ENCODE assay signal across 2 cellular contexts in genomic region chr5:39500656-39501295, GRCh38.
TF ChIP-seq lines count a peak whose summit lies in the region.

No MANE protein-coding gene starts in this region.

TF ChIP-seq in SK-N-SH, 30 proteins besides CTCF, POLR2A, EP300 and RAD21 (continued from another document):
- TF ChIP-seq FOXJ3 (CRISPR knock-in tag; IDR thresholded peaks at IDR 0.05) (no peak), RFX5 (IDR thresholded peaks at IDR 0.05; ENCODE audit: low read length) (no peak), EZH2phosphoT487 (IDR thresholded peaks at IDR 0.05; ENCODE audit: borderline replicate concordance, low read depth) (no peak), REST (IDR thresholded peaks at IDR 0.05; ENCODE audit: low read depth, low read length) (no peak), MXI1 (IDR thresholded peaks at IDR 0.05; ENCODE audit: low read depth, low read length) (no peak), CHD2 (IDR thresholded peaks at IDR 0.05; ENCODE audit: low read length, partially characterized antibody) (no peak), SIN3A (IDR thresholded peaks at IDR 0.05; ENCODE audit: borderline replicate concordance, low read depth, low read length) (no peak), MEF2A (IDR thresholded peaks at IDR 0.05; ENCODE audit: borderline replicate concordance, low read depth) (no peak), PBX3 (IDR thresholded peaks at IDR 0.05) (no peak), NRF1 (IDR thresholded peaks at IDR 0.05; ENCODE audit: low read depth, low read length) (no peak), JUND (IDR thresholded peaks at IDR 0.05) (no peak), TCF12 (IDR thresholded peaks at IDR 0.05) (no peak), YY1 (IDR thresholded peaks at IDR 0.05; ENCODE audit: low read depth) (no peak)
- TF ChIP-seq, protein P1, sequence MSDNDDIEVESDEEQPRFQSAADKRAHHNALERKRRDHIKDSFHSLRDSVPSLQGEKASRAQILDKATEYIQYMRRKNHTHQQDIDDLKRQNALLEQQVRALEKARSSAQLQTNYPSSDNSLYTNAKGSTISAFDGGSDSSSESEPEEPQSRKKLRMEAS (IDR thresholded peaks at IDR 0.05; ENCODE audit: low read depth): no peak

TF ChIP-seq in SK-N-SH treated with all-trans-retinoic acid at 6 μM for 48 hours, 23 proteins besides CTCF, POLR2A, EP300 and RAD21:
- TF ChIP-seq TOX (CRISPR knock-in tag; IDR thresholded peaks at IDR 0.05; ENCODE audit: borderline replicate concordance): no peak
- no peak for TF ChIP-seq BACH2 (CRISPR knock-in tag; IDR thresholded peaks at IDR 0.05; ENCODE audit: borderline replicate concordance)
- no peak for TF ChIP-seq ZNF565 (CRISPR knock-in tag; conservative IDR thresholded peaks at IDR 0.05; ENCODE audit: low read depth)
- no peak for TF ChIP-seq RARB (CRISPR knock-in tag; IDR thresholded peaks at IDR 0.05)
- TF ChIP-seq ZFP3 (CRISPR knock-in tag; IDR thresholded peaks at IDR 0.05): no peak
- no peak for TF ChIP-seq ISL1 (CRISPR knock-in tag; IDR thresholded peaks at IDR 0.05)
- TF ChIP-seq, protein P2, sequence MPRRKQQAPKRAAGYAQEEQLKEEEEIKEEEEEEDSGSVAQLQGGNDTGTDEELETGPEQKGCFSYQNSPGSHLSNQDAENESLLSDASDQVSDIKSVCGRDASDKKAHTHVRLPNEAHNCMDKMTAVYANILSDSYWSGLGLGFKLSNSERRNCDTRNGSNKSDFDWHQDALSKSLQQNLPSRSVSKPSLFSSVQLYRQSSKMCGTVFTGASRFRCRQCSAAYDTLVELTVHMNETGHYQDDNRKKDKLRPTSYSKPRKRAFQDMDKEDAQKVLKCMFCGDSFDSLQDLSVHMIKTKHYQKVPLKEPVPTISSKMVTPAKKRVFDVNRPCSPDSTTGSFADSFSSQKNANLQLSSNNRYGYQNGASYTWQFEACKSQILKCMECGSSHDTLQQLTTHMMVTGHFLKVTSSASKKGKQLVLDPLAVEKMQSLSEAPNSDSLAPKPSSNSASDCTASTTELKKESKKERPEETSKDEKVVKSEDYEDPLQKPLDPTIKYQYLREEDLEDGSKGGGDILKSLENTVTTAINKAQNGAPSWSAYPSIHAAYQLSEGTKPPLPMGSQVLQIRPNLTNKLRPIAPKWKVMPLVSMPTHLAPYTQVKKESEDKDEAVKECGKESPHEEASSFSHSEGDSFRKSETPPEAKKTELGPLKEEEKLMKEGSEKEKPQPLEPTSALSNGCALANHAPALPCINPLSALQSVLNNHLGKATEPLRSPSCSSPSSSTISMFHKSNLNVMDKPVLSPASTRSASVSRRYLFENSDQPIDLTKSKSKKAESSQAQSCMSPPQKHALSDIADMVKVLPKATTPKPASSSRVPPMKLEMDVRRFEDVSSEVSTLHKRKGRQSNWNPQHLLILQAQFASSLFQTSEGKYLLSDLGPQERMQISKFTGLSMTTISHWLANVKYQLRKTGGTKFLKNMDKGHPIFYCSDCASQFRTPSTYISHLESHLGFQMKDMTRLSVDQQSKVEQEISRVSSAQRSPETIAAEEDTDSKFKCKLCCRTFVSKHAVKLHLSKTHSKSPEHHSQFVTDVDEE (CRISPR knock-in tag; IDR thresholded peaks at IDR 0.05): no peak
- TF ChIP-seq SNAI2 (CRISPR knock-in tag; IDR thresholded peaks at IDR 0.05): no peak
- TF ChIP-seq ZFP30 (CRISPR knock-in tag; IDR thresholded peaks at IDR 0.05): no peak
- TF ChIP-seq ARNTL (CRISPR knock-in tag; IDR thresholded peaks at IDR 0.05; ENCODE audit: borderline replicate concordance, low read depth): no peak
- TF ChIP-seq ZNF8 (CRISPR knock-in tag; IDR thresholded peaks at IDR 0.05): no peak
- no peak for TF ChIP-seq ESRRG (CRISPR knock-in tag; IDR thresholded peaks at IDR 0.05)
- no peak for TF ChIP-seq CREB5 (CRISPR knock-in tag; IDR thresholded peaks at IDR 0.05; ENCODE audit: low read depth)
- TF ChIP-seq, protein P3, sequence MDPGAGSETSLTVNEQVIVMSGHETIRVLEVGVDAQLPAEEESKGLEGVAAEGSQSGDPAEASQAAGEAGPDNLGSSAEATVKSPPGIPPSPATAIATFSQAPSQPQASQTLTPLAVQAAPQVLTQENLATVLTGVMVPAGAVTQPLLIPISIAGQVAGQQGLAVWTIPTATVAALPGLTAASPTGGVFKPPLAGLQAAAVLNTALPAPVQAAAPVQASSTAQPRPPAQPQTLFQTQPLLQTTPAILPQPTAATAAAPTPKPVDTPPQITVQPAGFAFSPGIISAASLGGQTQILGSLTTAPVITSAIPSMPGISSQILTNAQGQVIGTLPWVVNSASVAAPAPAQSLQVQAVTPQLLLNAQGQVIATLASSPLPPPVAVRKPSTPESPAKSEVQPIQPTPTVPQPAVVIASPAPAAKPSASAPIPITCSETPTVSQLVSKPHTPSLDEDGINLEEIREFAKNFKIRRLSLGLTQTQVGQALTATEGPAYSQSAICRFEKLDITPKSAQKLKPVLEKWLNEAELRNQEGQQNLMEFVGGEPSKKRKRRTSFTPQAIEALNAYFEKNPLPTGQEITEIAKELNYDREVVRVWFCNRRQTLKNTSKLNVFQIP (CRISPR knock-in tag; IDR thresholded peaks at IDR 0.05; ENCODE audit: borderline replicate concordance, low read depth): no peak
- TF ChIP-seq GLIS3 (CRISPR knock-in tag; IDR thresholded peaks at IDR 0.05): no peak
- no peak for TF ChIP-seq CSDC2 (CRISPR knock-in tag; IDR thresholded peaks at IDR 0.05)
- no peak for TF ChIP-seq ZNF70 (CRISPR knock-in tag; IDR thresholded peaks at IDR 0.05)
